ENCODE assay signal across 18 cellular contexts in genomic region chr1:17875882-17876280, GRCh38.
DNase-seq lines count a peak whose midpoint lies in the region; ATAC-seq, FAIRE-seq and TF ChIP-seq lines count a peak whose summit lies in the region.
"Had no signal": no experiment of that assay in that cellular context is flagged by ENCODE, and none has a peak within 500 bp of the region (broad histone marks: within the 10 kb centered on the region; RNA-seq: fewer than 3 reads in every experiment).

No MANE protein-coding gene starts in this region.

- ATAC-seq in HG02763 (IDR thresholded peaks at IDR 0.05; ENCODE audit: unreplicated experiment) = no peak
- ATAC-seq in GM21367 (IDR thresholded peaks at IDR 0.05; ENCODE audit: unreplicated experiment) = no peak
- ATAC-seq: activated CD8-positive, alpha-beta T cell treated with anti-CD3 and anti-CD28 coated beads, Interleukin-2, amount 10 ng/mL, durations not matched to agents 7 days and 5 days had no signal

- H3K4me3 ChIP-seq in fibroblast of mammary gland (ENCODE audit: control insufficient read depth, low read depth, low read length) = no peak overlapping the region
- H3K4me3 ChIP-seq: tibial artery had no signal

- no peak for TF ChIP-seq CTCF in fibroblast of mammary gland (conservative IDR thresholded peaks at IDR 0.05; ENCODE audit: control insufficient read depth, insufficient read depth, low read depth, low read length)

- DNase-seq in AG08395 (ENCODE audit: low spot score) = peak; percentile 30
- DNase-seq in RCC 7860 (ENCODE audit: low spot score) = peak; percentile 84
- peak; percentile 62 for DNase-seq in fibroblast of mammary gland (ENCODE audit: low read depth)
- DNase-seq in mesenteric fat pad (ENCODE audit: low spot score) = peak; percentile 41
- no peak for DNase-seq in DMS79 (lab: John Stamatoyannopoulos, UW)
- DNase-seq in activated CD4-positive, CD25-positive, alpha-beta regulatory T cell (lab: John Stamatoyannopoulos, UW) = no peak
- DNase-seq: activated CD8-positive, alpha-beta T cell treated with anti-CD3 and anti-CD28 coated beads, Interleukin-2, amount 10 ng/mL, durations not matched to agents 7 days and 5 days; activated gamma-delta T cell; DMS 273 treated with DMSO at 0.1 percent for 48 hours; NCI-H2029; NCI-H748 treated with DMSO at 0.1 percent for 48 hours; occipital lobe; SHP77 treated with DMSO at 0.1 percent for 48 hours had no signal

- FAIRE-seq in RCC 7860 (lab: Jason Lieb, UNC) = no peak
- FAIRE-seq: bronchial epithelial cell, endothelial cell of umbilical vein had no signal

Comparison
In these comparisons a context has a peak if more than half of its experiments do, and no peak if none do; other contexts are left out.
1. DNase-seq: peak in AG08395 (single experiment), RCC 7860 (single experiment), fibroblast of mammary gland (single experiment) and mesenteric fat pad (single experiment); none in DMS79 (single experiment) and activated CD4-positive, CD25-positive, alpha-beta regulatory T cell (0 of 4).